37 cellular contexts compared by ENCODE assay signal in the genomic region with DNA sequence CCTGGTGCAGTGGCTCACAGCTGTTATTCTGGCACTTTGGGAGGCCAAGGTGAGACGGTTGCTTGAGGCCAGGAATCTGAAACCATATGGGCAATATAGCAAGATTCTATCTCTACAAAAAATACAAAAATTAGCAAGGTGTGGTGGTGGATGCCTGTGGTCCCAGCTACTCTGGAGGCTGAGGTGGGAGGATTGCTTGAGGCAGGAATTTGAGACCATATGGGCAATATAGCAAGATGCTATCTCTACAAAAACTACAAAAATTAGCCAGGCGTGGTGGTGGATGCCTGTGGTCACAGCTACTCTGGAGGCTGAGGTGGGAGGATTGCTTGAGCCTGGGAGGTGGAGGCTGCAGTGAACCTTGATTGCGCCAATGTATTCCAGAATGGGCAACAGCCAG. TPM values are rescaled to one million over a fixed set of nuclear protein-coding genes. Genes with fewer than 3 reads are reported as not detected.
"Had no signal": no experiment of that assay in that cellular context is flagged by ENCODE, and none has a peak within 500 bp of the region (broad histone marks: within the 10 kb centered on the region; RNA-seq: fewer than 3 reads in every experiment).

No MANE protein-coding gene starts in this region.

- H3K4me3 ChIP-seq: MG63 had no signal

- H3K9me3 ChIP-seq: MG63 had no signal

- H3K36me3 ChIP-seq: MG63 had no signal

- H3K9ac ChIP-seq: KMS-11 had no signal

- H3K4me2 ChIP-seq: KMS-11 had no signal

- H3K27ac ChIP-seq: KMS-11 had no signal

- DNase-seq: Karpas-422, Kasumi-1, KG1, MG63, MM.1S, MV-4-11, NCI-H1048, NCI-H1092, NCI-H1092 treated with DMSO at 0.1 percent for 48 hours, NCI-H1105, NCI-H1105 treated with DMSO at 0.1 percent for 48 hours, NCI-H1417, NCI-H1417 treated with DMSO at 0.1 percent for 48 hours, NCI-H1436, NCI-H1436 treated with DMSO at 0.1 percent for 48 hours, NCI-H146, NCI-H1694, NCI-H1694 treated with DMSO at 0.1 percent for 48 hours, NCI-H187, NCI-H187 treated with DMSO at 0.1 percent for 48 hours, NCI-H1930, NCI-H2029, NCI-H2029 treated with DMSO at 0.1 percent for 48 hours, NCI-H2081, NCI-H2081 treated with DMSO at 0.1 percent for 48 hours, NCI-H2107, NCI-H2171, NCI-H2171 treated with DMSO at 0.1 percent for 48 hours, NCI-H2227 treated with DMSO at 0.1 percent for 48 hours, NCI-H226, NCI-H345, NCI-H446, NCI-H446 treated with DMSO at 0.1 percent for 48 hours had no signal

- H3K27me3 ChIP-seq: MG63 had no signal

RNA-seq across cellular contexts. Expression of gene ADGRG4, which starts 2.3 kb away (rescaled TPM):
- total RNA-seq: LHCN-M2, MCF 10A, NCI-H460 had no signal
